In the genomic region with DNA sequence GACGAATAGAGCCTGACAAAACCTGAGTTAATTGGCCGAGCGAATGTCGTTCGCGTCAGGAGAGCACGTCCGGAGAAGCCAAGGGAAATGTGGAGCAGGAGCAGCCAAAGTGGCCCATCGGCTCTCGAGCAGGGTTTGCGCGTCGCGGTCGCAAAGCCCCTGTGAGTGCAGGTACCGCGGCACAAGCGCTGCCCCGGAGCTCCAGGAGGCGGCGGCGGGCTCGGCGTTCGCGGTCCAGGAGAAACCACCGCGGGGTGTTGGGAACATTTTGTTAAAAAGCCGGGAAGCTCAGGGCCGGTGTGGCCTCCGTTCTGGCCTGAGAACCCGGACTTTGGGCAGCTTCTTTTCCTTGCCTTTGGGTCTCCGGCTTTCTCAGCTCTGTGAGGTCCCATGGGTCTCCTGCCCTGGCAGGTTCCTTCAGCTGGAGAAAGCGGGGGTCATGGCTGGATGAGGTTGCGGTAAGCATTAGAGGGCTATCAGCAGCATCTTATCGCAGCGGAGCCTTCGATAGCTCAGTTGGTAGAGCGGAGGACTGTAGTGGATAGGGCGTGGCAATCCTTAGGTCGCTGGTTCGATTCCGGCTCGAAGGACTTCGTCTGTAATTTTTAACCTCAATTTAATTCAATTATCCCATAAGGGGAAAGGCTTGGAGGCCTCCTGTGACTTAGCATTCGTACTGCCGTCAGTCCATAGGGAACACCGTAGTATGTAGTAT, we compare ENCODE assay signal across 8 cellular contexts. TPM values are rescaled to one million over a fixed set of nuclear protein-coding genes. Genes with fewer than 3 reads are reported as not detected.
DNase-seq lines count a peak whose midpoint lies in the region; ATAC-seq, FAIRE-seq and TF ChIP-seq lines count a peak whose summit lies in the region.

No MANE protein-coding gene starts in this region.

- CTCF ChIA-PET in WTC11 (lab: Charles Lee): interaction anchor here (0.6 to 4.4 kb wide), 19 partner anchors 9 to 473 kb away, joined by 3 to 38 read pairs (median 6); a partner anchor contains a TSS

- ATAC-seq in GM18907 (IDR thresholded peaks at IDR 0.05; ENCODE audit: unreplicated experiment) (peak; percentile 61), HG03139 (IDR thresholded peaks at IDR 0.05; ENCODE audit: unreplicated experiment) (peak; percentile 41), WTC11 (peak; percentile 84)

- no peak for TF ChIP-seq CTCF in WTC11 (IDR thresholded peaks at IDR 0.05)

- H3K4me1 Mint-ChIP-seq in WTC11: peaks cover 12% of the 10 kb centered on the region

- peak overlapping the region; percentile 96 for H3K27ac ChIP-seq in caudate nucleus (ENCODE audit: low read depth, low read length)

- H3K27me3 Mint-ChIP-seq in WTC11 (ENCODE audit: low read depth): peaks cover 10% of the 10 kb centered on the region

- POLR2A ChIA-PET in WTC11 (lab: Charles Lee): interaction anchor here (0.6 to 4.0 kb wide), 12 partner anchors 10 to 1012 kb away, joined by 3 to 27 read pairs (median 4); a partner anchor contains a TSS

- peaks cover 3% of the 10 kb centered on the region; the same call in 1 of the 2 replicates for H3K9me3 Mint-ChIP-seq in WTC11

- peaks cover 12% of the 10 kb centered on the region for H3K36me3 Mint-ChIP-seq in WTC11

- FAIRE-seq in islet of Langerhans (lab: Jason Lieb, UNC): peak; percentile 71

- H3K4me3 Mint-ChIP-seq in WTC11: peak overlapping the region; percentile 93

- DNase-seq in AG08395 (ENCODE audit: low spot score) (peak; percentile 88), NCI-H2227 (lab: John Stamatoyannopoulos, UW; ENCODE audit: unreplicated experiment) (peak; percentile 95), WTC11 (ENCODE audit: low spot score) (peak; percentile 95), caudate nucleus (lab: John Stamatoyannopoulos, UW) (peak; percentile 58 to 98 (median 88))
- DNase-seq in stimulated activated CD4-positive, alpha-beta T cell treated with anti-CD3 and anti-CD28 coated beads, Interleukin-12 subunit alpha, Interleukin-12 subunit beta, amount 100 ng/mL, for 4 hours: peak; percentile 88

- H3K27ac Mint-ChIP-seq in WTC11: peak overlapping the region; percentile 98

TF ChIP-seq in WTC11, 78 proteins besides CTCF, POLR2A, EP300 and RAD21 (continues in another document):
- TF ChIP-seq, protein P1, sequence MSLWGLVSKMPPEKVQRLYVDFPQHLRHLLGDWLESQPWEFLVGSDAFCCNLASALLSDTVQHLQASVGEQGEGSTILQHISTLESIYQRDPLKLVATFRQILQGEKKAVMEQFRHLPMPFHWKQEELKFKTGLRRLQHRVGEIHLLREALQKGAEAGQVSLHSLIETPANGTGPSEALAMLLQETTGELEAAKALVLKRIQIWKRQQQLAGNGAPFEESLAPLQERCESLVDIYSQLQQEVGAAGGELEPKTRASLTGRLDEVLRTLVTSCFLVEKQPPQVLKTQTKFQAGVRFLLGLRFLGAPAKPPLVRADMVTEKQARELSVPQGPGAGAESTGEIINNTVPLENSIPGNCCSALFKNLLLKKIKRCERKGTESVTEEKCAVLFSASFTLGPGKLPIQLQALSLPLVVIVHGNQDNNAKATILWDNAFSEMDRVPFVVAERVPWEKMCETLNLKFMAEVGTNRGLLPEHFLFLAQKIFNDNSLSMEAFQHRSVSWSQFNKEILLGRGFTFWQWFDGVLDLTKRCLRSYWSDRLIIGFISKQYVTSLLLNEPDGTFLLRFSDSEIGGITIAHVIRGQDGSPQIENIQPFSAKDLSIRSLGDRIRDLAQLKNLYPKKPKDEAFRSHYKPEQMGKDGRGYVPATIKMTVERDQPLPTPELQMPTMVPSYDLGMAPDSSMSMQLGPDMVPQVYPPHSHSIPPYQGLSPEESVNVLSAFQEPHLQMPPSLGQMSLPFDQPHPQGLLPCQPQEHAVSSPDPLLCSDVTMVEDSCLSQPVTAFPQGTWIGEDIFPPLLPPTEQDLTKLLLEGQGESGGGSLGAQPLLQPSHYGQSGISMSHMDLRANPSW (CRISPR knock-in tag; conservative IDR thresholded peaks at IDR 0.05; ENCODE audit: low read depth): no peak
- TF ChIP-seq ZNF232 (CRISPR knock-in tag; IDR thresholded peaks at IDR 0.05) (peak; percentile 94), ZNF138 (CRISPR knock-in tag; conservative IDR thresholded peaks at IDR 0.05) (no peak), RORB (CRISPR knock-in tag; IDR thresholded peaks at IDR 0.05) (peak; percentile 97), ZNF121 (CRISPR knock-in tag; IDR thresholded peaks at IDR 0.05) (no peak), ZNF396 (CRISPR knock-in tag; IDR thresholded peaks at IDR 0.05; ENCODE audit: borderline replicate concordance) (no peak), ELF4 (CRISPR knock-in tag; IDR thresholded peaks at IDR 0.05; ENCODE audit: low read depth) (no peak), SMAD3 (CRISPR knock-in tag; IDR thresholded peaks at IDR 0.05; ENCODE audit: borderline replicate concordance) (peak; percentile 75; the same call in 1 of the 2 replicates), CREB1 (CRISPR knock-in tag; IDR thresholded peaks at IDR 0.05) (peak; percentile 49; the same call in 1 of the 2 replicates)
- TF ChIP-seq, protein P2, sequence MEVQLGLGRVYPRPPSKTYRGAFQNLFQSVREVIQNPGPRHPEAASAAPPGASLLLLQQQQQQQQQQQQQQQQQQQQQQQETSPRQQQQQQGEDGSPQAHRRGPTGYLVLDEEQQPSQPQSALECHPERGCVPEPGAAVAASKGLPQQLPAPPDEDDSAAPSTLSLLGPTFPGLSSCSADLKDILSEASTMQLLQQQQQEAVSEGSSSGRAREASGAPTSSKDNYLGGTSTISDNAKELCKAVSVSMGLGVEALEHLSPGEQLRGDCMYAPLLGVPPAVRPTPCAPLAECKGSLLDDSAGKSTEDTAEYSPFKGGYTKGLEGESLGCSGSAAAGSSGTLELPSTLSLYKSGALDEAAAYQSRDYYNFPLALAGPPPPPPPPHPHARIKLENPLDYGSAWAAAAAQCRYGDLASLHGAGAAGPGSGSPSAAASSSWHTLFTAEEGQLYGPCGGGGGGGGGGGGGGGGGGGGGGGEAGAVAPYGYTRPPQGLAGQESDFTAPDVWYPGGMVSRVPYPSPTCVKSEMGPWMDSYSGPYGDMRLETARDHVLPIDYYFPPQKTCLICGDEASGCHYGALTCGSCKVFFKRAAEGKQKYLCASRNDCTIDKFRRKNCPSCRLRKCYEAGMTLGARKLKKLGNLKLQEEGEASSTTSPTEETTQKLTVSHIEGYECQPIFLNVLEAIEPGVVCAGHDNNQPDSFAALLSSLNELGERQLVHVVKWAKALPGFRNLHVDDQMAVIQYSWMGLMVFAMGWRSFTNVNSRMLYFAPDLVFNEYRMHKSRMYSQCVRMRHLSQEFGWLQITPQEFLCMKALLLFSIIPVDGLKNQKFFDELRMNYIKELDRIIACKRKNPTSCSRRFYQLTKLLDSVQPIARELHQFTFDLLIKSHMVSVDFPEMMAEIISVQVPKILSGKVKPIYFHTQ (CRISPR knock-in tag; IDR thresholded peaks at IDR 0.05): peak; percentile 65; the same call in 1 of the 2 replicates
- TF ChIP-seq, protein P3, sequence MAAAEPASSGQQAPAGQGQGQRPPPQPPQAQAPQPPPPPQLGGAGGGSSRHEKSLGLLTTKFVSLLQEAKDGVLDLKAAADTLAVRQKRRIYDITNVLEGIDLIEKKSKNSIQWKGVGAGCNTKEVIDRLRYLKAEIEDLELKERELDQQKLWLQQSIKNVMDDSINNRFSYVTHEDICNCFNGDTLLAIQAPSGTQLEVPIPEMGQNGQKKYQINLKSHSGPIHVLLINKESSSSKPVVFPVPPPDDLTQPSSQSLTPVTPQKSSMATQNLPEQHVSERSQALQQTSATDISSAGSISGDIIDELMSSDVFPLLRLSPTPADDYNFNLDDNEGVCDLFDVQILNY (CRISPR knock-in tag; IDR thresholded peaks at IDR 0.05): no peak
- TF ChIP-seq, protein P4, sequence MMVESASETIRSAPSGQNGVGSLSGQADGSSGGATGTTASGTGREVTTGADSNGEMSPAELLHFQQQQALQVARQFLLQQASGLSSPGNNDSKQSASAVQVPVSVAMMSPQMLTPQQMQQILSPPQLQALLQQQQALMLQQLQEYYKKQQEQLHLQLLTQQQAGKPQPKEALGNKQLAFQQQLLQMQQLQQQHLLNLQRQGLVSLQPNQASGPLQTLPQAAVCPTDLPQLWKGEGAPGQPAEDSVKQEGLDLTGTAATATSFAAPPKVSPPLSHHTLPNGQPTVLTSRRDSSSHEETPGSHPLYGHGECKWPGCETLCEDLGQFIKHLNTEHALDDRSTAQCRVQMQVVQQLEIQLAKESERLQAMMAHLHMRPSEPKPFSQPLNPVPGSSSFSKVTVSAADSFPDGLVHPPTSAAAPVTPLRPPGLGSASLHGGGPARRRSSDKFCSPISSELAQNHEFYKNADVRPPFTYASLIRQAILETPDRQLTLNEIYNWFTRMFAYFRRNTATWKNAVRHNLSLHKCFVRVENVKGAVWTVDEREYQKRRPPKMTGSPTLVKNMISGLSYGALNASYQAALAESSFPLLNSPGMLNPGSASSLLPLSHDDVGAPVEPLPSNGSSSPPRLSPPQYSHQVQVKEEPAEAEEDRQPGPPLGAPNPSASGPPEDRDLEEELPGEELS (CRISPR knock-in tag; IDR thresholded peaks at IDR 0.05): 0 out of 2 replicates have a peak, but pooled peaks have one; percentile 28
- TF ChIP-seq, protein P5, sequence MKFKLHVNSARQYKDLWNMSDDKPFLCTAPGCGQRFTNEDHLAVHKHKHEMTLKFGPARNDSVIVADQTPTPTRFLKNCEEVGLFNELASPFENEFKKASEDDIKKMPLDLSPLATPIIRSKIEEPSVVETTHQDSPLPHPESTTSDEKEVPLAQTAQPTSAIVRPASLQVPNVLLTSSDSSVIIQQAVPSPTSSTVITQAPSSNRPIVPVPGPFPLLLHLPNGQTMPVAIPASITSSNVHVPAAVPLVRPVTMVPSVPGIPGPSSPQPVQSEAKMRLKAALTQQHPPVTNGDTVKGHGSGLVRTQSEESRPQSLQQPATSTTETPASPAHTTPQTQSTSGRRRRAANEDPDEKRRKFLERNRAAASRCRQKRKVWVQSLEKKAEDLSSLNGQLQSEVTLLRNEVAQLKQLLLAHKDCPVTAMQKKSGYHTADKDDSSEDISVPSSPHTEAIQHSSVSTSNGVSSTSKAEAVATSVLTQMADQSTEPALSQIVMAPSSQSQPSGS (CRISPR knock-in tag; IDR thresholded peaks at IDR 0.05; ENCODE audit: borderline replicate concordance, low read depth): no peak
- TF ChIP-seq, protein P6, sequence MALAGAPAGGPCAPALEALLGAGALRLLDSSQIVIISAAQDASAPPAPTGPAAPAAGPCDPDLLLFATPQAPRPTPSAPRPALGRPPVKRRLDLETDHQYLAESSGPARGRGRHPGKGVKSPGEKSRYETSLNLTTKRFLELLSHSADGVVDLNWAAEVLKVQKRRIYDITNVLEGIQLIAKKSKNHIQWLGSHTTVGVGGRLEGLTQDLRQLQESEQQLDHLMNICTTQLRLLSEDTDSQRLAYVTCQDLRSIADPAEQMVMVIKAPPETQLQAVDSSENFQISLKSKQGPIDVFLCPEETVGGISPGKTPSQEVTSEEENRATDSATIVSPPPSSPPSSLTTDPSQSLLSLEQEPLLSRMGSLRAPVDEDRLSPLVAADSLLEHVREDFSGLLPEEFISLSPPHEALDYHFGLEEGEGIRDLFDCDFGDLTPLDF (CRISPR knock-in tag; IDR thresholded peaks at IDR 0.05): no peak; the same call in 1 of the 2 replicates

RNA-seq across cellular contexts. Expression of a gene that starts 1.0 kb away (rescaled TPM):
- 43.0 to 57.1 TPM (median 55.6 TPM) in 3 replicates for total RNA-seq in WTC11 (2021)

RNA-seq across cellular contexts. Expression of a gene that starts 17.7 kb away (rescaled TPM):
- total RNA-seq in WTC11 (2021): 46.4 to 57.1 TPM (median 48.9 TPM) in 3 replicates

RNA-seq across cellular contexts. Expression of a gene that starts 21.0 kb away (rescaled TPM):
- total RNA-seq in WTC11 (2021): 210 to 239 TPM (median 226 TPM) in 3 replicates

RNA-seq across cellular contexts. Expression of a gene that starts 28.0 kb away (rescaled TPM):
- 3.0 to 4.0 TPM (median 3.5 TPM) in 3 replicates for total RNA-seq in WTC11 (2021)

RNA-seq across cellular contexts. Expression of a gene that starts 36.1 kb away (rescaled TPM):
- 15.5 to 17.4 TPM (median 17.4 TPM) in 3 replicates for total RNA-seq in WTC11 (2021)

Comparison
In these comparisons a context has a peak if more than half of its experiments do, and no peak if none do; other contexts are left out.
1. Peak in every context shown above with its lines: DNase-seq, ATAC-seq and H3K27ac ChIP-seq.